In the genomic region with DNA sequence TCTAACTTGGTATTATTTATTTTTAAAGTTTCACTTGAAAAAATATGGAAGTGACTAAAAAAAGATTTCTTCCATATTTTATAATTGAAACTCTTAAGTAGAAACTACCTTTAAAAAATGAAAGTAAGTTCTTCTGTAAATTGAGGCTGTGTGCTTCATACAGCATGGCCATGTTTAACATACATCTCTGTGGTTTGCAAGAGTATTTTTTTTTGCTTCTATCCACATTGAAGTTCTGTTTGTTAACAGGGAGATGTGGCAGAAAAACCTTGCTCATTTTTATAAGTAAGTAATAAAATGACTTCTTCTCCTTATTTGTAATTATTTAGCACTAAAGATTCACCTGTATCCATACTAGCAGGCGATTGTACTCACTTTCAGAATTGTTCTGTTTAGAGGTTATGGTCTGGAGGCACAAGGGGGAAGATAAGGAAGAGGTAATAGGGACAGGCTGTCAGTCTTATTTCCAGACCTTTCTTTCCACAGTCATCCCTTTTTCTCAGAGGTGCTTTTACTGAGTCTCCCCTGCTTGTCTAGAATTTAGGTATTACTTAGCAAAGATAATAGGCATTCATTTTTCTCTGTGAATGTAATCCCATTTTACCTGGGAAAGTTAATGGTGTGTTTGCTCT, we compare ENCODE assay signal across 15 cellular contexts. TPM values are rescaled to one million over a fixed set of nuclear protein-coding genes. Genes with fewer than 3 reads are reported as not detected.
DNase-seq lines count a peak whose midpoint lies in the region; ATAC-seq lines count a peak whose summit lies in the region.
"Had no signal": no experiment of that assay in that cellular context is flagged by ENCODE, and none has a peak within 500 bp of the region (broad histone marks: within the 10 kb centered on the region; RNA-seq: fewer than 3 reads in every experiment).

No MANE protein-coding gene starts in this region.

- H3K27ac ChIP-seq in thymus (ENCODE audit: low read depth): peak overlapping the region; percentile 90
- H3K27ac ChIP-seq: cardiac muscle cell, left ventricle myocardium inferior, thyroid gland had no signal

- DNase-seq in activated T-cell treated with anti-CD3 and anti-CD28 coated beads, Interleukin-2, amount 50 U/mL, for 72 hours: no peak
- DNase-seq in activated T-cell treated with anti-CD3 and anti-CD28 coated beads, Interleukin-2, amount 50 U/mL, for 1 hour: no peak
- DNase-seq in T-helper 17 cell (no peak), iPS-NIHi11 (ENCODE audit: low spot score) (no peak), hippocampal formation (lab: John Stamatoyannopoulos, UW) (no peak), NCI-H226 (no peak)
- DNase-seq in effector memory CD8-positive, alpha-beta T cell: no peak
- DNase-seq: endodermal cell, left ventricle myocardium inferior, NCI-H2081, thyroid gland had no signal

- no peaks in the 10 kb centered on the region for H3K36me3 ChIP-seq in thymus (ENCODE audit: control insufficient read depth, insufficient read depth)
- H3K36me3 ChIP-seq: cardiac muscle cell, left ventricle myocardium inferior, thyroid gland had no signal

- no peaks in the 10 kb centered on the region for H3K9me3 Mint-ChIP-seq in activated T-cell treated with anti-CD3 and anti-CD28 coated beads, Interleukin-2, amount 50 U/mL, for 72 hours
- no peaks in the 10 kb centered on the region for H3K9me3 Mint-ChIP-seq in effector memory CD8-positive, alpha-beta T cell
- H3K9me3 Mint-ChIP-seq: endodermal cell, nephron had no signal

- peak overlapping the region; percentile 98 for H3K27ac Mint-ChIP-seq in activated T-cell treated with anti-CD3 and anti-CD28 coated beads, Interleukin-2, amount 50 U/mL, for 72 hours
- H3K27ac Mint-ChIP-seq in T-helper 17 cell: peak overlapping the region; percentile 100
- H3K27ac Mint-ChIP-seq in effector memory CD8-positive, alpha-beta T cell: peak overlapping the region; percentile 87 to 95
- H3K27ac Mint-ChIP-seq: endodermal cell, nephron had no signal

- peaks cover 62% of the 10 kb centered on the region for H3K4me1 Mint-ChIP-seq in activated T-cell treated with anti-CD3 and anti-CD28 coated beads, Interleukin-2, amount 50 U/mL, for 72 hours (ENCODE audit: low read depth)
- H3K4me1 Mint-ChIP-seq in T-helper 17 cell: peaks cover 44% of the 10 kb centered on the region
- H3K4me1 Mint-ChIP-seq in effector memory CD8-positive, alpha-beta T cell (ENCODE audit: low read depth in 2 of 2): peaks cover 54 to 78% of the 10 kb centered on the region in 2 donors
- H3K4me1 Mint-ChIP-seq: endodermal cell had no signal

- peak overlapping the region; percentile 93 to 95 for H3K4me3 Mint-ChIP-seq in activated T-cell treated with anti-CD3 and anti-CD28 coated beads, Interleukin-2, amount 50 U/mL, for 72 hours
- H3K4me3 Mint-ChIP-seq in T-helper 17 cell: peak overlapping the region; percentile 91
- peak overlapping the region; percentile 83 to 88 for H3K4me3 Mint-ChIP-seq in effector memory CD8-positive, alpha-beta T cell
- H3K4me3 Mint-ChIP-seq: endodermal cell, nephron had no signal

- H3K27me3 Mint-ChIP-seq in activated T-cell treated with anti-CD3 and anti-CD28 coated beads, Interleukin-2, amount 50 U/mL, for 72 hours (ENCODE audit: low read depth): no peaks in the 10 kb centered on the region
- no peaks in the 10 kb centered on the region for H3K27me3 Mint-ChIP-seq in T-helper 17 cell
- H3K27me3 Mint-ChIP-seq in effector memory CD8-positive, alpha-beta T cell: no peaks in the 10 kb centered on the region

- 62% methylated on average over 1 of the region's 1 CpG for WGBS in thymus

- peaks cover 17% of the 10 kb centered on the region for H3K4me1 ChIP-seq in thymus (ENCODE audit: control insufficient read depth, insufficient read depth, low read length)
- H3K4me1 ChIP-seq: left ventricle myocardium inferior, thyroid gland had no signal

- H3K9me3 ChIP-seq in T-helper 17 cell (ENCODE audit: control insufficient read depth, low read length, poor library complexity, severe bottlenecking): no peaks in the 10 kb centered on the region
- no peaks in the 10 kb centered on the region for H3K9me3 ChIP-seq in thymus (ENCODE audit: control insufficient read depth)
- H3K9me3 ChIP-seq: left ventricle myocardium inferior, thyroid gland had no signal

- peak overlapping the region; percentile 52 for H3K4me3 ChIP-seq in thymus (ENCODE audit: low read length)
- H3K4me3 ChIP-seq: cardiac muscle cell, left ventricle myocardium inferior, thyroid gland had no signal

- H3K27me3 ChIP-seq in thymus (ENCODE audit: control insufficient read depth, insufficient read depth): no peaks in the 10 kb centered on the region
- H3K27me3 ChIP-seq: cardiac muscle cell, thyroid gland had no signal

- ATAC-seq in activated T-cell treated with anti-CD3 and anti-CD28 coated beads, Interleukin-2, amount 50 U/mL, for 72 hours (replicated peaks in 1 of 2): no peak
- ATAC-seq in T-helper 17 cell: peak; percentile 32
- ATAC-seq in effector memory CD8-positive, alpha-beta T cell (replicated peaks): peak; percentile 39

- peaks cover 5 to 6% of the 10 kb centered on the region in 2 donors for H3K36me3 Mint-ChIP-seq in activated T-cell treated with anti-CD3 and anti-CD28 coated beads, Interleukin-2, amount 50 U/mL, for 72 hours (ENCODE audit: insufficient read depth in 2 of 2)
- peaks cover 15% of the 10 kb centered on the region for H3K36me3 Mint-ChIP-seq in T-helper 17 cell (ENCODE audit: low read depth)
- peaks cover 12% of the 10 kb centered on the region for H3K36me3 Mint-ChIP-seq in effector memory CD8-positive, alpha-beta T cell (ENCODE audit: insufficient read depth)

RNA-seq across cellular contexts. Expression of a gene that starts 16.0 kb away (rescaled TPM):
- total RNA-seq in activated T-cell treated with anti-CD3 and anti-CD28 coated beads, Interleukin-2, amount 50 U/mL, for 72 hours: 100 to 1,000 TPM; 127 to 131 TPM
- total RNA-seq in T-helper 17 cell: 100 to 1,000 TPM; 499 to 517 TPM
- polyA plus RNA-seq in thymus: 52.9 TPM
- total RNA-seq: cardiac muscle cell, endodermal cell, HT-29 had no signal
- polyA plus RNA-seq: cardiac muscle cell had no signal

Comparison
In these comparisons a context has a peak if more than half of its experiments do, and no peak if none do; other contexts are left out.
1. ATAC-seq: peak in T-helper 17 cell (single experiment) and effector memory CD8-positive, alpha-beta T cell (single experiment); none in activated T-cell treated with anti-CD3 and anti-CD28 coated beads, Interleukin-2, amount 50 U/mL, for 72 hours (0 of 2).
2. Peak in every context shown above with its lines, with median percentiles within 50 percentile points of each other: H3K27ac Mint-ChIP-seq and H3K4me3 Mint-ChIP-seq.